In genomic region chr17:28951428-28951990, GRCh38 we compare ENCODE assay signal across 8 cellular contexts. TPM values are rescaled to one million over a fixed set of nuclear protein-coding genes. Genes with fewer than 3 reads are reported as not detected.
DNase-seq lines count a peak whose midpoint lies in the region; ATAC-seq and TF ChIP-seq lines count a peak whose summit lies in the region.

Gene PHF12 (minus strand): TSS chr17:28951518. CDS start chr17:28950960, 558 bp downstream.

- peak; percentile 55 for ATAC-seq in GM21737 (IDR thresholded peaks at IDR 0.05; ENCODE audit: unreplicated experiment)

- TF ChIP-seq CTCF in KMS-11 (conservative IDR thresholded peaks at IDR 0.05; ENCODE audit: low read depth, low read length) (no peak), Peyer's patch (IDR thresholded peaks at IDR 0.05) (no peak), esophagus muscularis mucosa (IDR thresholded peaks at IDR 0.05) (no peak)

- H3K9ac ChIP-seq in KMS-11, result peak within 1 kb of the TSS; percentile 69

- peaks cover 43% of the 10 kb centered on the region for H3K79me2 ChIP-seq in KMS-11 (ENCODE audit: insufficient read depth, low read depth)

- no peaks in the 10 kb centered on the region for H3K27me3 ChIP-seq in KMS-11 (ENCODE audit: insufficient read depth, low read depth)
- H3K27me3 ChIP-seq in Peyer's patch, result no peaks in the 10 kb centered on the region
- no peaks in the 10 kb centered on the region for H3K27me3 ChIP-seq in esophagus muscularis mucosa
- no peaks in the 10 kb centered on the region for H3K27me3 ChIP-seq in muscle layer of duodenum (ENCODE audit: low read depth, low read length)

- H4K20me1 ChIP-seq in KMS-11 (ENCODE audit: insufficient read depth), result no peaks in the 10 kb centered on the region

- WGBS in esophagus muscularis mucosa, result 0% methylated on average over 16 of the region's 51 CpGs

- no peaks in the 10 kb centered on the region for H3K9me3 ChIP-seq in Peyer's patch
- H3K9me3 ChIP-seq in esophagus muscularis mucosa, result no peaks in the 10 kb centered on the region
- no peaks in the 10 kb centered on the region for H3K9me3 ChIP-seq in muscle layer of duodenum (ENCODE audit: control insufficient read depth in 1 of 2, low read length in 2 of 2)

- no peak for TF ChIP-seq EP300 in esophagus muscularis mucosa (IDR thresholded peaks at IDR 0.05)

- H3K27ac ChIP-seq in KMS-11 (peak within 1 kb of the TSS; percentile 86), Peyer's patch (peak within 1 kb of the TSS; percentile 96 to 99 (median 98)), esophagus muscularis mucosa (replicated peaks in 1 of 4) (peak within 1 kb of the TSS; percentile 93 to 99 (median 96)), muscle layer of duodenum (ENCODE audit: low read length) (peak within 1 kb of the TSS; percentile 97)

- intact Hi-C loops in esophagus muscularis mucosa (cut with DNase I), result no loop called here

- peak; percentile 99 for DNase-seq in DMS53 (lab: John Stamatoyannopoulos, UW)
- DNase-seq in Peyer's patch, result peak; percentile 98 to 100 (median 99)
- peak; percentile 99 for DNase-seq in activated T-cell treated with anti-CD3 and anti-CD28 coated beads, Interleukin-2, amount 50 U/mL, for 48 hours
- DNase-seq in esophagus muscularis mucosa (ENCODE audit: extremely low spot score), result peak; percentile 100
- DNase-seq in stimulated activated CD8-positive, alpha-beta memory T cell treated with anti-CD3 and anti-CD28 coated beads, Interleukin-7, amount 100 ng/mL, for 4 hours (ENCODE audit: low read depth in 2 of 2), result peak; percentile 100

- TF ChIP-seq POLR2A in Peyer's patch (IDR thresholded peaks at IDR 0.05) (peak; percentile 49 to 56), esophagus muscularis mucosa (IDR thresholded peaks at IDR 0.05; ENCODE audit: low read depth) (peak; percentile 72)

- H3K4me1 ChIP-seq in KMS-11 (ENCODE audit: low read depth, poor library complexity, severe bottlenecking), result peaks cover 35% of the 10 kb centered on the region
- peaks cover 0 to 25% (median 6%) of the 10 kb centered on the region in 4 donors for H3K4me1 ChIP-seq in Peyer's patch
- H3K4me1 ChIP-seq in esophagus muscularis mucosa, result peaks cover 29 to 48% (median 39%) of the 10 kb centered on the region in 4 donors
- peaks cover 6 to 34% of the 10 kb centered on the region in 2 donors for H3K4me1 ChIP-seq in muscle layer of duodenum (ENCODE audit: control insufficient read depth in 1 of 2, insufficient read depth in 2 of 2, low read length in 2 of 2)

- H2AFZ ChIP-seq in KMS-11 (ENCODE audit: low read depth), result peak within 1 kb of the TSS; percentile 50; the same call in 1 of the 2 replicates

- H3K4me2 ChIP-seq in KMS-11, result peak within 1 kb of the TSS; percentile 81

- H3K36me3 ChIP-seq in KMS-11 (ENCODE audit: insufficient read depth) (no peaks in the 10 kb centered on the region), Peyer's patch (peaks cover 0 to 3% (median 0%) of the 10 kb centered on the region in 3 donors), esophagus muscularis mucosa (peaks cover 0 to 6% (median 0%) of the 10 kb centered on the region in 4 donors), muscle layer of duodenum (ENCODE audit: control insufficient read depth in 1 of 2, insufficient read depth in 2 of 2, low read length in 2 of 2) (peaks cover 0 to 11% of the 10 kb centered on the region in 2 donors)

- H3K4me3 ChIP-seq in KMS-11 (IDR thresholded peaks at IDR 0.05; ENCODE audit: insufficient read depth, low read depth, low read length) (no peak within 1 kb of the TSS), Peyer's patch (peak within 1 kb of the TSS; percentile 78 to 93 (median 87)), esophagus muscularis mucosa (peak within 1 kb of the TSS; percentile 82 to 98 (median 92)), muscle layer of duodenum (ENCODE audit: low read depth in 1 of 2, low read length in 2 of 2) (peak within 1 kb of the TSS; percentile 83 to 92)

RNA-seq across cellular contexts. Expression of gene PHF12, which starts in this region (rescaled TPM):
- total RNA-seq in Peyer's patch, result 100 to 1,000 TPM in 1 of 4 donors, 10 to 100 TPM in 3; 54.8 to 114 (median 72.9) TPM
- 10 to 100 TPM; 27.8 to 44.5 (median 36.7) TPM for total RNA-seq in esophagus muscularis mucosa
